8 cellular contexts compared by ENCODE assay signal in the genomic region with DNA sequence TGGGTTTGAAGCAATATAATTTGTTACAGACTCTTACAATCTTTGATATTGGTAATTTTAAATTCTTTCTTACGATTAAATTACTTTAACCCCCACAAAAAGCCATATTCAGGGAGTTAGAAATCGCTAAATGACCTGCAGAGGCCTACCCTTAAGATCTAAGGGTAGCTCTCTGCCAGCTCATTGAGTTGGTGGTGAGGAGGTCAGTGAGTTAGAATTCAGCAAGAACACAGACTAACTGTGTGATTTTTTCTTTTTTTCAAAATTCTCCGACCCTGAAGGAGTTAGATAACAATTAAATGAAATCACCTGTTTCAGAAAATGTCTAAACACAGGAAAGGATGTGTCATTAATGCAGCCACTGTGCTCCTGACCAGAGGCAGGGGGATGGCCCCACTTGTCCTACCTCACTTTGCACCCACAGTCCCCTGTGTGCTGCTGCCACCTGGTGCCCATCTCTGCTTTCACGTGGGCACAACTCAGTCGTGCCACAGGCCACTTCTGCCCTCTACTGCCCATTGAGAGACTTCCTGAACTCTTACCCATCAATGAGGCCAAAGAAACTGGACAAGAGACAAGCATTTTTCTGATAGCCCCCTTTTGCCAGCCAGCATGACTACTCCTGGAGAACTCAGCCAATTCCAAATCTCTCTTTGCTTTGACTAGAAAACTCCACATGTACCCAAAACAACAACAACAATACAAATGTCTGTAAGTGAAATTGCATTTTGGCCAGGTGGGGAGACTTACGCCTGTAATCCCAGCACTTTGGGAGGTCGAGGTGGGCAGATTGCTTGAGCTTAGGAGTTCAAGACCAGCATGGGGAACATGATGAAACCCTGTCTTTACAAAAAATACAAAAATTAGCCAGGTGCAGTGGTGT. TPM values are rescaled to one million over a fixed set of nuclear protein-coding genes. Genes with fewer than 3 reads are reported as not detected.
DNase-seq lines count a peak whose midpoint lies in the region; TF ChIP-seq lines count a peak whose summit lies in the region.

No MANE protein-coding gene starts in this region.

- TF ChIP-seq CTCF in DOHH2 (IDR thresholded peaks at IDR 0.05; ENCODE audit: low read depth, low read length, poor library complexity, severe bottlenecking) (peak; percentile 99), type B pancreatic cell (conservative IDR thresholded peaks at IDR 0.05) (peak; percentile 74)

- H3K9ac ChIP-seq in trophoblast cell (ENCODE audit: low read length) = no peak overlapping the region

- H3K27me3 Mint-ChIP-seq in type B pancreatic cell = peaks cover 4% of the 10 kb centered on the region

- H3K27ac ChIP-seq in DOHH2 (ENCODE audit: low read depth, low read length) (no peak overlapping the region), trophoblast cell (ENCODE audit: low read depth, low read length) (no peak overlapping the region)

- no peak overlapping the region for H4K8ac ChIP-seq in trophoblast cell (ENCODE audit: low read depth, low read length)

- H3K4me1 ChIP-seq in DOHH2 (ENCODE audit: control insufficient read depth, low read length) = peaks cover 25% of the 10 kb centered on the region
- H3K4me1 ChIP-seq in trophoblast cell (ENCODE audit: control insufficient read depth in 1 of 2, insufficient read depth in 2 of 2, low read length in 2 of 2) = peaks cover 11% of the 10 kb centered on the region in 2 experiments

- H3K36me3 ChIP-seq in DOHH2 (ENCODE audit: control insufficient read depth, low read length) (no peaks in the 10 kb centered on the region), trophoblast cell (ENCODE audit: control insufficient read depth in 1 of 2, insufficient read depth in 2 of 2, low read length in 2 of 2) (no peaks in the 10 kb centered on the region)

- H3K4me3 ChIP-seq in DOHH2 (ENCODE audit: low read length) (no peak overlapping the region), trophoblast cell (ENCODE audit: low read depth, low read length) (no peak overlapping the region)

- H3K36me3 Mint-ChIP-seq in type B pancreatic cell = no peaks in the 10 kb centered on the region

- H3K4ac ChIP-seq in trophoblast cell (ENCODE audit: low read depth, low read length) = no peak overlapping the region

- H3K9me3 Mint-ChIP-seq in type B pancreatic cell = no peaks in the 10 kb centered on the region

- H2AFZ ChIP-seq in trophoblast cell (ENCODE audit: insufficient read depth, low read length, poor library complexity) = no peak overlapping the region

- H4K91ac ChIP-seq in trophoblast cell (ENCODE audit: low read depth, low read length) = no peak overlapping the region

- H3K23ac ChIP-seq in trophoblast cell (ENCODE audit: low read length) = no peak overlapping the region

- H2BK120ac ChIP-seq in trophoblast cell (ENCODE audit: insufficient read depth, low read length, poor library complexity) = no peak overlapping the region

- DNase-seq in H4 (ENCODE audit: low spot score) (peak; percentile 89), MV-4-11 (lab: John Stamatoyannopoulos, UW) (peak; percentile 82), SK-N-DZ (ENCODE audit: low spot score) (peak; percentile 79), activated gamma-delta T cell treated with Interleukin-2 at 50 U/mL for 16 hours (peak; percentile 79), germinal center (ENCODE audit: low spot score) (peak; percentile 65), trophoblast cell (peak; percentile 78 to 90), type B pancreatic cell (ENCODE audit: extremely low spot score, unreplicated experiment) (no peak)

- WGBS in trophoblast cell (ENCODE audit: extremely low coverage, insufficient coverage, insufficient read length) = no CpG with 5 or more reads among the region's 7 CpGs

- no peaks in the 10 kb centered on the region; the same call in 1 of the 2 replicates for H3K27me3 ChIP-seq in DOHH2 (ENCODE audit: control insufficient read depth, low read length)
- no peaks in the 10 kb centered on the region for H3K27me3 ChIP-seq in trophoblast cell (ENCODE audit: insufficient read depth, low read length)

- no peak overlapping the region for H3K4me3 Mint-ChIP-seq in type B pancreatic cell

- peaks cover 23% of the 10 kb centered on the region for H3K4me1 Mint-ChIP-seq in type B pancreatic cell (ENCODE audit: unreplicated experiment)

- H4K20me1 ChIP-seq in DOHH2 (ENCODE audit: control insufficient read depth, insufficient read depth, low read depth, low read length) = no peaks in the 10 kb centered on the region

- H2BK12ac ChIP-seq in trophoblast cell (ENCODE audit: low read length) = no peak overlapping the region

- H3K14ac ChIP-seq in trophoblast cell (ENCODE audit: low read length) = no peak overlapping the region

- H3K9me2 ChIP-seq in DOHH2 (replicated peaks; ENCODE audit: control insufficient read depth, low read length) = no peaks in the 10 kb centered on the region

- H3K9me3 ChIP-seq in DOHH2 (ENCODE audit: control insufficient read depth, insufficient read depth, low read length) = no peaks in the 10 kb centered on the region
- no peaks in the 10 kb centered on the region for H3K9me3 ChIP-seq in trophoblast cell (ENCODE audit: insufficient read depth, low read depth, low read length)

- H2AK5ac ChIP-seq in trophoblast cell (ENCODE audit: low read length) = no peak overlapping the region

- peak overlapping the region; percentile 52 for H3K27ac Mint-ChIP-seq in type B pancreatic cell

- peaks cover 12% of the 10 kb centered on the region for H3K79me1 ChIP-seq in trophoblast cell (ENCODE audit: low read length)

- no peak overlapping the region for H4K12ac ChIP-seq in trophoblast cell (ENCODE audit: low read depth, low read length)

- H2BK5ac ChIP-seq in trophoblast cell (ENCODE audit: low read depth, low read length, poor library complexity) = no peak overlapping the region

- no peak overlapping the region for H3K18ac ChIP-seq in trophoblast cell (ENCODE audit: low read length)

- H3K79me2 ChIP-seq in DOHH2 (ENCODE audit: control insufficient read depth, low read length) = no peaks in the 10 kb centered on the region
- H3K79me2 ChIP-seq in trophoblast cell (ENCODE audit: control insufficient read depth, insufficient read depth, low read length, poor library complexity) = no peaks in the 10 kb centered on the region

- H3F3A ChIP-seq in DOHH2 (ENCODE audit: control insufficient read depth, insufficient read depth) = no peaks in the 10 kb centered on the region

- H3K4me2 ChIP-seq in DOHH2 (ENCODE audit: low read length) (no peak overlapping the region), trophoblast cell (ENCODE audit: low read length) (no peak overlapping the region)

RNA-seq across cellular contexts. Expression of a gene that starts 8.4 kb away (rescaled TPM):
- 0.21 and 0.62 TPM in 2 replicates for total RNA-seq in H4 (2014; rRNA removed; shearing (Covaris generic))
- polyA plus RNA-seq in SK-N-DZ (2014; cell fraction: cytosol; rRNA removed) = 0.17 and 0.29 TPM in 2 replicates
- 4.3 TPM in 1 of 2 replicates, not detected in the other for polyA plus RNA-seq in SK-N-DZ (2014; cell fraction: nucleus; rRNA removed)
- 2.0 and 2.1 TPM in 2 replicates for polyA plus RNA-seq in trophoblast cell (2013)
- 1.0 and 2.8 TPM in 2 replicates for total RNA-seq in type B pancreatic cell (ENCODE audit: low replicate concordance)

RNA-seq across cellular contexts. Expression of a gene that starts 29.1 kb away (rescaled TPM):
- 0.14 TPM in 1 of 2 replicates, not detected in the other for total RNA-seq in H4 (2014; rRNA removed; shearing (Covaris generic))
- not detected in 2 replicates for polyA plus RNA-seq in SK-N-DZ (2014; cell fraction: cytosol; rRNA removed)
- not detected in 2 replicates for polyA plus RNA-seq in SK-N-DZ (2014; cell fraction: nucleus; rRNA removed)
- 0.03 TPM in 2 replicates for polyA plus RNA-seq in trophoblast cell (2013)
- not detected in 2 replicates for total RNA-seq in type B pancreatic cell (ENCODE audit: low replicate concordance)

RNA-seq across cellular contexts. Expression of a gene that starts 33.8 kb away (rescaled TPM):
- 444 and 497 TPM in 2 replicates for total RNA-seq in H4 (2014; rRNA removed; shearing (Covaris generic))
- 195 and 211 TPM in 2 replicates for polyA plus RNA-seq in SK-N-DZ (2014; cell fraction: cytosol; rRNA removed)
- polyA plus RNA-seq in SK-N-DZ (2014; cell fraction: nucleus; rRNA removed) = 87.6 and 96.3 TPM in 2 replicates
- polyA plus RNA-seq in trophoblast cell (2013) = 498 and 501 TPM in 2 replicates
- 138 and 208 TPM in 2 replicates for total RNA-seq in type B pancreatic cell (ENCODE audit: low replicate concordance)

RNA-seq across cellular contexts. Expression of a gene that starts 53.9 kb away (rescaled TPM):
- 0.47 and 0.52 TPM in 2 replicates for total RNA-seq in H4 (2014; rRNA removed; shearing (Covaris generic))
- polyA plus RNA-seq in SK-N-DZ (2014; cell fraction: cytosol; rRNA removed) = 16.2 and 17.5 TPM in 2 replicates
- 40.6 and 58.6 TPM in 2 replicates for polyA plus RNA-seq in SK-N-DZ (2014; cell fraction: nucleus; rRNA removed)
- 2.0 and 2.3 TPM in 2 replicates for polyA plus RNA-seq in trophoblast cell (2013)
- 36.4 and 44.3 TPM in 2 replicates for total RNA-seq in type B pancreatic cell (ENCODE audit: low replicate concordance)
